Comparison of ENCODE assay signal across 1 cellular context in the genomic region with DNA sequence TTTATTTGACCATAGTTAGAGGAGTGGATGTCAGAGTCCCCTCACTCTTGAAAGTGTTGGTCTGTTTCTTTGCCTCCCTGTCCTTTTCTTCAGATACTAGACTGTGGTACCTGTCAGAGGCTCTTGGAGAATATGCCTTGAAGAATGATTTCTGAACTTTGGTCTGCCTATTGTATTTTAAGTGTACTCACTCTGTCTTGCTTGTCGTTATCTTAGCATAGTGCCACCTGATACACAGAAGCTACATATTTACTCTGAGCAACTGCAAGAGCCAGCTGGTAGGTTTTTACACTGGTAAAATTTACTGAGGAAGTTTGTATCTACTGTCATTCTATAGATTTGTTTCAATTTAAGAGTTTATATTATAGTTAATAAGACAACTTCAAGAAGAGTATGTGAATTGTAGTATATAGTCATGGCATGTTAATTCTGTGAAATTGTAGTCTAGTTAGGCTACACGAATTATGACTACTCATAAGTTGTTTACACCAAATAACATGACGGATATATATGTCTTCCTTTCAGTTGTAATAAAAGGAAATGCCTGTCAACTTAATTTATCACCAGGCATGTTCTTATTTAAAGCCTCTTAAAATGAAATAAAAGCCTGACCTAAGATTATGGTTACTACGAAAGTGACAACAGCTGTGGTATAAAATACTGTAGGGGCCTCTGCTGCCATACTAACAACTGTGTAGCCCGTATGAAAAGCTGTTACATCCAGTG.
TF ChIP-seq lines count a peak whose summit lies in the region.

No MANE protein-coding gene starts in this region.

TF ChIP-seq in IMR-90, 13 proteins besides CTCF, POLR2A, EP300 and RAD21:
- no peak for TF ChIP-seq CHD1 (IDR thresholded peaks at IDR 0.05; ENCODE audit: low read depth, low read length)
- no peak for TF ChIP-seq RFX5 (IDR thresholded peaks at IDR 0.05; ENCODE audit: low read depth, low read length)
- no peak for TF ChIP-seq SMC3 (IDR thresholded peaks at IDR 0.05; ENCODE audit: low read depth, low read length)
- no peak for TF ChIP-seq MAFK (IDR thresholded peaks at IDR 0.05; ENCODE audit: low read depth, low read length)
- TF ChIP-seq NFE2L2 (IDR thresholded peaks at IDR 0.05; ENCODE audit: low read depth, low read length): no peak
- TF ChIP-seq BHLHE40 (IDR thresholded peaks at IDR 0.05; ENCODE audit: low read depth, low read length): no peak
- no peak for TF ChIP-seq USF2 (IDR thresholded peaks at IDR 0.05; ENCODE audit: low read depth, low read length)
- TF ChIP-seq, protein P1, sequence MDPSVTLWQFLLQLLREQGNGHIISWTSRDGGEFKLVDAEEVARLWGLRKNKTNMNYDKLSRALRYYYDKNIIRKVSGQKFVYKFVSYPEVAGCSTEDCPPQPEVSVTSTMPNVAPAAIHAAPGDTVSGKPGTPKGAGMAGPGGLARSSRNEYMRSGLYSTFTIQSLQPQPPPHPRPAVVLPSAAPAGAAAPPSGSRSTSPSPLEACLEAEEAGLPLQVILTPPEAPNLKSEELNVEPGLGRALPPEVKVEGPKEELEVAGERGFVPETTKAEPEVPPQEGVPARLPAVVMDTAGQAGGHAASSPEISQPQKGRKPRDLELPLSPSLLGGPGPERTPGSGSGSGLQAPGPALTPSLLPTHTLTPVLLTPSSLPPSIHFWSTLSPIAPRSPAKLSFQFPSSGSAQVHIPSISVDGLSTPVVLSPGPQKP (IDR thresholded peaks at IDR 0.05; ENCODE audit: borderline replicate concordance, low read depth, low read length): no peak
- no peak for TF ChIP-seq FOS (IDR thresholded peaks at IDR 0.05; ENCODE audit: low read depth, low read length)
- no peak for TF ChIP-seq MXI1 (IDR thresholded peaks at IDR 0.05; ENCODE audit: borderline replicate concordance, low read depth, low read length)
- no peak for TF ChIP-seq MAZ (IDR thresholded peaks at IDR 0.05; ENCODE audit: borderline replicate concordance, low read depth, low read length)
- TF ChIP-seq RCOR1 (IDR thresholded peaks at IDR 0.05; ENCODE audit: insufficient replicate concordance, low read length): no peak
- TF ChIP-seq CEBPB (IDR thresholded peaks at IDR 0.05; ENCODE audit: low read depth, low read length): no peak
